Comparison of ENCODE assay signal across 8 cellular contexts in the genomic region with DNA sequence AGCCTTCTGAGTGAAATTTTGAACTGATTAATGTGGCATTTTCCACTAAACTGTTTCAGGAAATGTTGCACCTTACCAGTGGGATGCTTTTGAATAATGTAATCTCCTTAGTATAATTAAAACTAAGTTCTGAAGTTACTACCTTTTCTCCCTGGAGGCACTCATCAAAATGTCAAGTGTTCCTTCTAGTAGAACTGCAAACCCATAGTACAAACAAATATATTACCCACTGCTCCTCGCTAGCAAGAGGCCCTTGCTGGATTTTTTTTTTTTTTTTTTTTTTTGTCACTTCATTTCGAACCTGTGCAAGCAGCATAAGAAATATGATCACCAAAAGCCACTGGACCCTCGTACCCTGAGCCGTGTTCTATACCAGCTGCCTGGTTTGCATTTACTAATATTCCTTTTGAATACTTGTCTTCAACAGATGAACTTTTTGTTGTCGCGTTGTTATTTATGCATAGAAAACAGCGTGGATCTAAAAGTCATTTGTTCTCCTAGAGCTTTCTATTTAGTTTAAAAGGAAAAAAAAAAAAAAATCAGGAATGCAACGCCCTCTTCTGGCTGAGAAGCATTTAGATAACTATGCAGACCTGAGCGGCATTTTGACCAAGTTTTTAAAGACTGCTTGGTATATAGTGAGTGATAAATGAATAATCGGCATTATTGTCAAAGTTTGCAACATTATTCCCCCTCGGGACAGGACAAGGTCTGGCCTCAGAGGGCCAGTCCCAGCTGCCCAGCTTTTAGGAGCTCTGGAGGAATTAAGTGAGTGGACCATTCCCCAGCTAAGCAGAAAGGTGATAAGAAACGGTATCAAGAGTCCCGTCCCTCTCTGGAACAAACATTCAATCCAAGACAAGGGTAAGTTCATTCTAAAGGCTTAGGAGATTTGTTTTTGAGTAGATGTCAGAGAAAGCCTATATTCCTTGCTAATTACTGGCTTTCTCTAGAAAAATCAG.
A peak's percentile ranks its signal among the peaks of the same experiment; 100 is the strongest.
DNase-seq lines count a peak whose midpoint lies in the region; ATAC-seq and TF ChIP-seq lines count a peak whose summit lies in the region.

No MANE protein-coding gene starts in this region.

- H3K36me3 ChIP-seq in lung (ENCODE audit: control insufficient read depth in 2 of 2, insufficient read depth in 2 of 2, low read length in 2 of 2) (no peaks in the 10 kb centered on the region), gastroesophageal sphincter (no peaks in the 10 kb centered on the region)

- H3K4me1 ChIP-seq in lung (ENCODE audit: control insufficient read depth in 2 of 2, insufficient read depth in 2 of 2, low read length in 2 of 2), result no peaks in the 10 kb centered on the region
- peaks cover 0 to 30% (median 8%) of the 10 kb centered on the region in 3 donors for H3K4me1 ChIP-seq in gastroesophageal sphincter

- H3K27me3 ChIP-seq in lung (ENCODE audit: control insufficient read depth, insufficient read depth) (no peaks in the 10 kb centered on the region), gastroesophageal sphincter (no peaks in the 10 kb centered on the region)

- DNase-seq in DMS114 treated with DMSO at 0.1 percent for 48 hours (lab: John Stamatoyannopoulos, UW; ENCODE audit: unreplicated experiment), result peak; percentile 3
- peak; percentile 26 for DNase-seq in KG1 (lab: John Stamatoyannopoulos, UW)
- DNase-seq in astrocyte of the cerebellum (ENCODE audit: low read depth), result no peak
- DNase-seq in lung (ENCODE audit: low spot score), result no peak
- DNase-seq in NCI-H128 (lab: John Stamatoyannopoulos, UW; ENCODE audit: unreplicated experiment), result no peak

- no peak for TF ChIP-seq POLR2A in gastroesophageal sphincter (IDR thresholded peaks at IDR 0.05)

- ATAC-seq in lung (ENCODE audit: insufficient read depth, low FRiP score), result peak; percentile 66
- ATAC-seq in GM19452 (IDR thresholded peaks at IDR 0.05; ENCODE audit: unreplicated experiment), result no peak
- no peak for ATAC-seq in gastroesophageal sphincter
- ATAC-seq in HG02885 (IDR thresholded peaks at IDR 0.05; ENCODE audit: poor library complexity, unreplicated experiment), result no peak

- H3K4me3 ChIP-seq in astrocyte of the cerebellum (ENCODE audit: low read depth, low read length) (no peak overlapping the region), lung (no peak overlapping the region), gastroesophageal sphincter (no peak overlapping the region)

- TF ChIP-seq CTCF in astrocyte of the cerebellum (IDR thresholded peaks at IDR 0.05; ENCODE audit: low read depth, low read length, missing control alignments) (peak; percentile 55), lung (IDR thresholded peaks at IDR 0.05; ENCODE audit: control extremely low read depth, extremely low read depth) (no peak), gastroesophageal sphincter (IDR thresholded peaks at IDR 0.05) (peak in 2 of 4 experiments; percentile 27 to 61)

- in situ Hi-C loops in astrocyte of the cerebellum (cut with HindIII; ENCODE audit: low sequenced_read_pairs), result no loop called here

- 23 to 26% methylated on average over 13 of the region's 13 CpGs for WGBS in lung, 2 donors
- WGBS in gastroesophageal sphincter (ENCODE audit: low coverage in 1 of 2), 2 donors, result 11 to 29% methylated on average over 12 to 13 of the region's 13 CpGs

- H3K27ac ChIP-seq in lung (ENCODE audit: low read depth in 1 of 2, low read length in 1 of 2) (no peak overlapping the region), gastroesophageal sphincter (peak overlapping the region in 2 of 4 donors; percentile 1 to 12)

- TF ChIP-seq EP300 in gastroesophageal sphincter (IDR thresholded peaks at IDR 0.05), result no peak

- H3K9me3 ChIP-seq in lung (ENCODE audit: control insufficient read depth in 2 of 2, insufficient read depth in 1 of 2, low read length in 1 of 2) (no peaks in the 10 kb centered on the region), gastroesophageal sphincter (no peaks in the 10 kb centered on the region)

Comparison
In these comparisons a context has a peak if more than half of its experiments do, and no peak if none do; other contexts are left out.
1. DNase-seq: peak in DMS114 treated with DMSO at 0.1 percent for 48 hours (single experiment) and KG1 (single experiment); none in astrocyte of the cerebellum (single experiment), lung (single experiment) and NCI-H128 (single experiment).